ENCODE assay signal across 1 cellular context in the genomic region with DNA sequence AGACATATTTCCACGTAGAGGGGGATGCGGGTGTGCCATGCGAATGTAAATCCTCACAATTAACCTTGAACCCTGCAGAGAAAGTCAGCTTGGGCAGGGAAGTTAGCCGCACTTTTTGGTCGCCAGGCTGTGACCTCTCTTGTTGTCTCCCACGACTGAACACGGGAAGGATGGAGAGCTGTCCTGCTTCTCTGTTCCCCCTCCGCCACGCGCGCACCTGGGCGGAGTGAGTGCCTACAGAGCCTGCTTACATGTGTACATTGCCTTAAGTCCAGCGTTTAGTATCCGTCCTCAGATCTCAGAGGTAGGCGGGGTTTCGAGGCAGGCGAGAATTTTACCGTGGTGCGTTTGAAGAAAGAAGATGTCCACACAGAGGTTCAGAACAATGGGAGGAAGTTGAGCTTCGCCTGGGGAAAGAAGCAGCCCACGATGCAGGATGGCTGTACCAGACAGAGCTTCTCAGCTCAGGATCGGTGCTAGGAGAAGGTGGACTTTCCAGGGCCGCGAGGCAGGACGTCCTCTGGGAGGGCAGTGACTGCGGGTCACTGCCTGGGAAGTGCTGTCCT.
TF ChIP-seq lines count a peak whose summit lies in the region.

No MANE protein-coding gene starts in this region.

TF ChIP-seq in K562, 482 proteins besides CTCF, POLR2A, EP300 and RAD21 (continued from another document and continues in another):
- TF ChIP-seq, protein P1, sequence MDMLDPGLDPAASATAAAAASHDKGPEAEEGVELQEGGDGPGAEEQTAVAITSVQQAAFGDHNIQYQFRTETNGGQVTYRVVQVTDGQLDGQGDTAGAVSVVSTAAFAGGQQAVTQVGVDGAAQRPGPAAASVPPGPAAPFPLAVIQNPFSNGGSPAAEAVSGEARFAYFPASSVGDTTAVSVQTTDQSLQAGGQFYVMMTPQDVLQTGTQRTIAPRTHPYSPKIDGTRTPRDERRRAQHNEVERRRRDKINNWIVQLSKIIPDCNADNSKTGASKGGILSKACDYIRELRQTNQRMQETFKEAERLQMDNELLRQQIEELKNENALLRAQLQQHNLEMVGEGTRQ (CRISPR knock-in tag; IDR thresholded peaks at IDR 0.05) = no peak
- TF ChIP-seq POLR3G (IDR thresholded peaks at IDR 0.05; ENCODE audit: extremely low read depth, insufficient read length, insufficient replicate concordance) (no peak), PCBP2 (IDR thresholded peaks at IDR 0.05; ENCODE audit: low read depth, low read length, poor library complexity, severe bottlenecking) (no peak), HMG20B (CRISPR knock-in tag; IDR thresholded peaks at IDR 0.05) (no peak), ELF1 (tag; IDR thresholded peaks at IDR 0.05) (no peak), TAL1 (IDR thresholded peaks at IDR 0.05) (no peak), NR2C1 (IDR thresholded peaks at IDR 0.05) (no peak), NR2C1 (tag; IDR thresholded peaks at IDR 0.05) (0 out of 2 replicates have a peak, but pooled peaks have one; percentile 12), ESRRA (IDR thresholded peaks at IDR 0.05; ENCODE audit: borderline replicate concordance, low read depth) (peak; percentile 32; the same call in 1 of the 2 replicates), MAFF (IDR thresholded peaks at IDR 0.05; ENCODE audit: low read length) (no peak), ZFP1 (CRISPR knock-in tag; IDR thresholded peaks at IDR 0.05) (no peak), MEIS2 (IDR thresholded peaks at IDR 0.05; ENCODE audit: partially characterized antibody) (no peak), NFE2L1 (tag; IDR thresholded peaks at IDR 0.05; ENCODE audit: borderline replicate concordance, low read depth) (no peak), NR1H2 (CRISPR knock-in tag; IDR thresholded peaks at IDR 0.05) (no peak), MYNN (IDR thresholded peaks at IDR 0.05) (no peak), MYNN (CRISPR knock-in tag; IDR thresholded peaks at IDR 0.05) (no peak), ETV1 (tag; conservative IDR thresholded peaks at IDR 0.05; ENCODE audit: low read depth) (0 out of 2 replicates have a peak, but pooled peaks have one; percentile 31), FOXK2 (conservative IDR thresholded peaks at IDR 0.05 in 1 of 2, IDR thresholded peaks at IDR 0.05 in 1 of 2; ENCODE audit: low read depth in 2 of 2) (peak; percentile 67 to 87; a peak in 3 of 4 replicates), ZNF717 (CRISPR knock-in tag; IDR thresholded peaks at IDR 0.05) (no peak), ARHGAP35 (IDR thresholded peaks at IDR 0.05; ENCODE audit: partially characterized antibody) (no peak), POLR2AphosphoS5 (IDR thresholded peaks at IDR 0.05; ENCODE audit: control insufficient read depth, insufficient read depth, low read depth, low read length) (no peak), ZNF212 (CRISPR knock-in tag; IDR thresholded peaks at IDR 0.05) (no peak), SMAD3 (CRISPR knock-in tag; conservative IDR thresholded peaks at IDR 0.05) (no peak; the same call in 1 of the 2 replicates), EGR1 (conservative IDR thresholded peaks at IDR 0.05) (no peak), HSF4 (CRISPR knock-in tag; IDR thresholded peaks at IDR 0.05; ENCODE audit: borderline replicate concordance) (no peak), TSC22D4 (tag; IDR thresholded peaks at IDR 0.05) (no peak), HLTF (IDR thresholded peaks at IDR 0.05) (0 out of 2 replicates have a peak, but pooled peaks have one; percentile 63)
- TF ChIP-seq, protein P2, sequence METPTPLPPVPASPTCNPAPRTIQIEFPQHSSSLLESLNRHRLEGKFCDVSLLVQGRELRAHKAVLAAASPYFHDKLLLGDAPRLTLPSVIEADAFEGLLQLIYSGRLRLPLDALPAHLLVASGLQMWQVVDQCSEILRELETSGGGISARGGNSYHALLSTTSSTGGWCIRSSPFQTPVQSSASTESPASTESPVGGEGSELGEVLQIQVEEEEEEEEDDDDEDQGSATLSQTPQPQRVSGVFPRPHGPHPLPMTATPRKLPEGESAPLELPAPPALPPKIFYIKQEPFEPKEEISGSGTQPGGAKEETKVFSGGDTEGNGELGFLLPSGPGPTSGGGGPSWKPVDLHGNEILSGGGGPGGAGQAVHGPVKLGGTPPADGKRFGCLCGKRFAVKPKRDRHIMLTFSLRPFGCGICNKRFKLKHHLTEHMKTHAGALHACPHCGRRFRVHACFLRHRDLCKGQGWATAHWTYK (CRISPR knock-in tag; IDR thresholded peaks at IDR 0.05) = no peak
- TF ChIP-seq, protein P3, sequence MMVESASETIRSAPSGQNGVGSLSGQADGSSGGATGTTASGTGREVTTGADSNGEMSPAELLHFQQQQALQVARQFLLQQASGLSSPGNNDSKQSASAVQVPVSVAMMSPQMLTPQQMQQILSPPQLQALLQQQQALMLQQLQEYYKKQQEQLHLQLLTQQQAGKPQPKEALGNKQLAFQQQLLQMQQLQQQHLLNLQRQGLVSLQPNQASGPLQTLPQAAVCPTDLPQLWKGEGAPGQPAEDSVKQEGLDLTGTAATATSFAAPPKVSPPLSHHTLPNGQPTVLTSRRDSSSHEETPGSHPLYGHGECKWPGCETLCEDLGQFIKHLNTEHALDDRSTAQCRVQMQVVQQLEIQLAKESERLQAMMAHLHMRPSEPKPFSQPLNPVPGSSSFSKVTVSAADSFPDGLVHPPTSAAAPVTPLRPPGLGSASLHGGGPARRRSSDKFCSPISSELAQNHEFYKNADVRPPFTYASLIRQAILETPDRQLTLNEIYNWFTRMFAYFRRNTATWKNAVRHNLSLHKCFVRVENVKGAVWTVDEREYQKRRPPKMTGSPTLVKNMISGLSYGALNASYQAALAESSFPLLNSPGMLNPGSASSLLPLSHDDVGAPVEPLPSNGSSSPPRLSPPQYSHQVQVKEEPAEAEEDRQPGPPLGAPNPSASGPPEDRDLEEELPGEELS (CRISPR knock-in tag; IDR thresholded peaks at IDR 0.05; ENCODE audit: borderline replicate concordance) = no peak
- TF ChIP-seq, protein P4, sequence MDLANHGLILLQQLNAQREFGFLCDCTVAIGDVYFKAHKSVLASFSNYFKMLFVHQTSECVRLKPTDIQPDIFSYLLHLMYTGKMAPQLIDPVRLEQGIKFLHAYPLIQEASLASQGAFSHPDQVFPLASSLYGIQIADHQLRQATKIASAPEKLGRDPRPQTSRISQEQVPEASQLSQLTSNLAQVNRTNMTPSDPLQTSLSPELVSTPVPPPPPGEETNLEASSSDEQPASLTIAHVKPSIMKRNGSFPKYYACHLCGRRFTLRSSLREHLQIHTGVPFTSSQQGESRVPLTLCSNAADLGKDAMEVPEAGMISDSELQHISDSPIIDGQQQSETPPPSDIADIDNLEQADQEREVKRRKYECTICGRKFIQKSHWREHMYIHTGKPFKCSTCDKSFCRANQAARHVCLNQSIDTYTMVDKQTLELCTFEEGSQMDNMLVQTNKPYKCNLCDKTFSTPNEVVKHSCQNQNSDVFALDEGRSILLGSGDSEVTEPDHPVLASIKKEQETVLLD (IDR thresholded peaks at IDR 0.05) = no peak
- TF ChIP-seq, protein P5, sequence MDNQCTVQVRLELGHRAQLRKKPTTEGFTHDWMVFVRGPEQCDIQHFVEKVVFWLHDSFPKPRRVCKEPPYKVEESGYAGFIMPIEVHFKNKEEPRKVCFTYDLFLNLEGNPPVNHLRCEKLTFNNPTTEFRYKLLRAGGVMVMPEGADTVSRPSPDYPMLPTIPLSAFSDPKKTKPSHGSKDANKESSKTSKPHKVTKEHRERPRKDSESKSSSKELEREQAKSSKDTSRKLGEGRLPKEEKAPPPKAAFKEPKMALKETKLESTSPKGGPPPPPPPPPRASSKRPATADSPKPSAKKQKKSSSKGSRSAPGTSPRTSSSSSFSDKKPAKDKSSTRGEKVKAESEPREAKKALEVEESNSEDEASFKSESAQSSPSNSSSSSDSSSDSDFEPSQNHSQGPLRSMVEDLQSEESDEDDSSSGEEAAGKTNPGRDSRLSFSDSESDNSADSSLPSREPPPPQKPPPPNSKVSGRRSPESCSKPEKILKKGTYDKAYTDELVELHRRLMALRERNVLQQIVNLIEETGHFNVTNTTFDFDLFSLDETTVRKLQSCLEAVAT (IDR thresholded peaks at IDR 0.05) = no peak; a peak in 1 of 4 replicates
- TF ChIP-seq, protein P6, sequence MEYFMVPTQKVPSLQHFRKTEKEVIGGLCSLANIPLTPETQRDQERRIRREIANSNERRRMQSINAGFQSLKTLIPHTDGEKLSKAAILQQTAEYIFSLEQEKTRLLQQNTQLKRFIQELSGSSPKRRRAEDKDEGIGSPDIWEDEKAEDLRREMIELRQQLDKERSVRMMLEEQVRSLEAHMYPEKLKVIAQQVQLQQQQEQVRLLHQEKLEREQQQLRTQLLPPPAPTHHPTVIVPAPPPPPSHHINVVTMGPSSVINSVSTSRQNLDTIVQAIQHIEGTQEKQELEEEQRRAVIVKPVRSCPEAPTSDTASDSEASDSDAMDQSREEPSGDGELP (CRISPR knock-in tag; IDR thresholded peaks at IDR 0.05; ENCODE audit: borderline replicate concordance) = peak; percentile 85; the same call in 1 of the 2 replicates
- TF ChIP-seq, protein P7, sequence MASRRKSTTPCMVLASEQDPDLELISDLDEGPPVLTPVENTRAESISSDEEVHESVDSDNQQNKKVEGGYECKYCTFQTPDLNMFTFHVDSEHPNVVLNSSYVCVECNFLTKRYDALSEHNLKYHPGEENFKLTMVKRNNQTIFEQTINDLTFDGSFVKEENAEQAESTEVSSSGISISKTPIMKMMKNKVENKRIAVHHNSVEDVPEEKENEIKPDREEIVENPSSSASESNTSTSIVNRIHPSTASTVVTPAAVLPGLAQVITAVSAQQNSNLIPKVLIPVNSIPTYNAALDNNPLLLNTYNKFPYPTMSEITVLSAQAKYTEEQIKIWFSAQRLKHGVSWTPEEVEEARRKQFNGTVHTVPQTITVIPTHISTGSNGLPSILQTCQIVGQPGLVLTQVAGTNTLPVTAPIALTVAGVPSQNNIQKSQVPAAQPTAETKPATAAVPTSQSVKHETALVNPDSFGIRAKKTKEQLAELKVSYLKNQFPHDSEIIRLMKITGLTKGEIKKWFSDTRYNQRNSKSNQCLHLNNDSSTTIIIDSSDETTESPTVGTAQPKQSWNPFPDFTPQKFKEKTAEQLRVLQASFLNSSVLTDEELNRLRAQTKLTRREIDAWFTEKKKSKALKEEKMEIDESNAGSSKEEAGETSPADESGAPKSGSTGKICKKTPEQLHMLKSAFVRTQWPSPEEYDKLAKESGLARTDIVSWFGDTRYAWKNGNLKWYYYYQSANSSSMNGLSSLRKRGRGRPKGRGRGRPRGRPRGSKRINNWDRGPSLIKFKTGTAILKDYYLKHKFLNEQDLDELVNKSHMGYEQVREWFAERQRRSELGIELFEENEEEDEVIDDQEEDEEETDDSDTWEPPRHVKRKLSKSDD (conservative IDR thresholded peaks at IDR 0.05; ENCODE audit: low read length) = no peak
- TF ChIP-seq, protein P8, sequence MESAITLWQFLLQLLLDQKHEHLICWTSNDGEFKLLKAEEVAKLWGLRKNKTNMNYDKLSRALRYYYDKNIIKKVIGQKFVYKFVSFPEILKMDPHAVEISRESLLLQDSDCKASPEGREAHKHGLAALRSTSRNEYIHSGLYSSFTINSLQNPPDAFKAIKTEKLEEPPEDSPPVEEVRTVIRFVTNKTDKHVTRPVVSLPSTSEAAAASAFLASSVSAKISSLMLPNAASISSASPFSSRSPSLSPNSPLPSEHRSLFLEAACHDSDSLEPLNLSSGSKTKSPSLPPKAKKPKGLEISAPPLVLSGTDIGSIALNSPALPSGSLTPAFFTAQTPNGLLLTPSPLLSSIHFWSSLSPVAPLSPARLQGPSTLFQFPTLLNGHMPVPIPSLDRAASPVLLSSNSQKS (CRISPR knock-in tag; IDR thresholded peaks at IDR 0.05) = no peak
- TF ChIP-seq, protein P9, sequence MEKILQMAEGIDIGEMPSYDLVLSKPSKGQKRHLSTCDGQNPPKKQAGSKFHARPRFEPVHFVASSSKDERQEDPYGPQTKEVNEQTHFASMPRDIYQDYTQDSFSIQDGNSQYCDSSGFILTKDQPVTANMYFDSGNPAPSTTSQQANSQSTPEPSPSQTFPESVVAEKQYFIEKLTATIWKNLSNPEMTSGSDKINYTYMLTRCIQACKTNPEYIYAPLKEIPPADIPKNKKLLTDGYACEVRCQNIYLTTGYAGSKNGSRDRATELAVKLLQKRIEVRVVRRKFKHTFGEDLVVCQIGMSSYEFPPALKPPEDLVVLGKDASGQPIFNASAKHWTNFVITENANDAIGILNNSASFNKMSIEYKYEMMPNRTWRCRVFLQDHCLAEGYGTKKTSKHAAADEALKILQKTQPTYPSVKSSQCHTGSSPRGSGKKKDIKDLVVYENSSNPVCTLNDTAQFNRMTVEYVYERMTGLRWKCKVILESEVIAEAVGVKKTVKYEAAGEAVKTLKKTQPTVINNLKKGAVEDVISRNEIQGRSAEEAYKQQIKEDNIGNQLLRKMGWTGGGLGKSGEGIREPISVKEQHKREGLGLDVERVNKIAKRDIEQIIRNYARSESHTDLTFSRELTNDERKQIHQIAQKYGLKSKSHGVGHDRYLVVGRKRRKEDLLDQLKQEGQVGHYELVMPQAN (IDR thresholded peaks at IDR 0.05; ENCODE audit: borderline replicate concordance) = peak; percentile 93
- TF ChIP-seq, protein P10, sequence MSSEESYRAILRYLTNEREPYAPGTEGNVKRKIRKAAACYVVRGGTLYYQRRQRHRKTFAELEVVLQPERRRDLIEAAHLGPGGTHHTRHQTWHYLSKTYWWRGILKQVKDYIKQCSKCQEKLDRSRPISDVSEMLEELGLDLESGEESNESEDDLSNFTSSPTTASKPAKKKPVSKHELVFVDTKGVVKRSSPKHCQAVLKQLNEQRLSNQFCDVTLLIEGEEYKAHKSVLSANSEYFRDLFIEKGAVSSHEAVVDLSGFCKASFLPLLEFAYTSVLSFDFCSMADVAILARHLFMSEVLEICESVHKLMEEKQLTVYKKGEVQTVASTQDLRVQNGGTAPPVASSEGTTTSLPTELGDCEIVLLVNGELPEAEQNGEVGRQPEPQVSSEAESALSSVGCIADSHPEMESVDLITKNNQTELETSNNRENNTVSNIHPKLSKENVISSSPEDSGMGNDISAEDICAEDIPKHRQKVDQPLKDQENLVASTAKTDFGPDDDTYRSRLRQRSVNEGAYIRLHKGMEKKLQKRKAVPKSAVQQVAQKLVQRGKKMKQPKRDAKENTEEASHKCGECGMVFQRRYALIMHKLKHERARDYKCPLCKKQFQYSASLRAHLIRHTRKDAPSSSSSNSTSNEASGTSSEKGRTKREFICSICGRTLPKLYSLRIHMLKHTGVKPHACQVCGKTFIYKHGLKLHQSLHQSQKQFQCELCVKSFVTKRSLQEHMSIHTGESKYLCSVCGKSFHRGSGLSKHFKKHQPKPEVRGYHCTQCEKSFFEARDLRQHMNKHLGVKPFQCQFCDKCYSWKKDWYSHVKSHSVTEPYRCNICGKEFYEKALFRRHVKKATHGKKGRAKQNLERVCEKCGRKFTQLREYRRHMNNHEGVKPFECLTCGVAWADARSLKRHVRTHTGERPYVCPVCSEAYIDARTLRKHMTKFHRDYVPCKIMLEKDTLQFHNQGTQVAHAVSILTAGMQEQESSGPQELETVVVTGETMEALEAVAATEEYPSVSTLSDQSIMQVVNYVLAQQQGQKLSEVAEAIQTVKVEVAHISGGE (CRISPR knock-in tag; IDR thresholded peaks at IDR 0.05) = no peak
- TF ChIP-seq, protein P11, sequence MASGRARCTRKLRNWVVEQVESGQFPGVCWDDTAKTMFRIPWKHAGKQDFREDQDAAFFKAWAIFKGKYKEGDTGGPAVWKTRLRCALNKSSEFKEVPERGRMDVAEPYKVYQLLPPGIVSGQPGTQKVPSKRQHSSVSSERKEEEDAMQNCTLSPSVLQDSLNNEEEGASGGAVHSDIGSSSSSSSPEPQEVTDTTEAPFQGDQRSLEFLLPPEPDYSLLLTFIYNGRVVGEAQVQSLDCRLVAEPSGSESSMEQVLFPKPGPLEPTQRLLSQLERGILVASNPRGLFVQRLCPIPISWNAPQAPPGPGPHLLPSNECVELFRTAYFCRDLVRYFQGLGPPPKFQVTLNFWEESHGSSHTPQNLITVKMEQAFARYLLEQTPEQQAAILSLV (tag; IDR thresholded peaks at IDR 0.05) = no peak
